In genomic region chr9:87579761-87580626, GRCh38 we compare ENCODE assay signal across 2 cellular contexts.
TF ChIP-seq lines count a peak whose summit lies in the region.

No MANE protein-coding gene starts in this region.

TF ChIP-seq in GM12878, 131 proteins besides CTCF, POLR2A, EP300 and RAD21 (continues in another document):
- TF ChIP-seq MYB (IDR thresholded peaks at IDR 0.05; ENCODE audit: borderline replicate concordance, low read depth, low read length) (no peak), SP1 (IDR thresholded peaks at IDR 0.05; ENCODE audit: low read depth, low read length) (no peak), WRNIP1 (IDR thresholded peaks at IDR 0.05; ENCODE audit: borderline replicate concordance, low read depth, low read length) (no peak), USF2 (IDR thresholded peaks at IDR 0.05; ENCODE audit: borderline replicate concordance, low read depth, low read length) (no peak), GATAD2B (conservative IDR thresholded peaks at IDR 0.05; ENCODE audit: low read depth) (no peak), SPI1 (IDR thresholded peaks at IDR 0.05; ENCODE audit: borderline replicate concordance, insufficient read depth, low read depth, low read length) (peak; percentile 62; the same call in 1 of the 2 replicates), ZBTB40 (IDR thresholded peaks at IDR 0.05; ENCODE audit: borderline replicate concordance) (no peak), IRF5 (IDR thresholded peaks at IDR 0.05; ENCODE audit: borderline replicate concordance) (no peak), MEF2A (IDR thresholded peaks at IDR 0.05; ENCODE audit: insufficient read depth, low read depth, low read length) (0 out of 2 replicates have a peak, but pooled peaks have one; percentile 17), PAX8 (IDR thresholded peaks at IDR 0.05) (no peak), BRCA1 (IDR thresholded peaks at IDR 0.05; ENCODE audit: low read depth, low read length) (no peak), BMI1 (IDR thresholded peaks at IDR 0.05; ENCODE audit: borderline replicate concordance) (no peak), USF1 (IDR thresholded peaks at IDR 0.05; ENCODE audit: borderline replicate concordance, extremely low read length, insufficient read depth, low read depth, low read length) (no peak), ESRRA (IDR thresholded peaks at IDR 0.05; ENCODE audit: low read length) (no peak), RFX5 (IDR thresholded peaks at IDR 0.05; ENCODE audit: low read depth, low read length) (no peak), ZZZ3 (IDR thresholded peaks at IDR 0.05; ENCODE audit: control insufficient read depth, insufficient read length, low read depth) (no peak), E4F1 (IDR thresholded peaks at IDR 0.05; ENCODE audit: borderline replicate concordance, partially characterized antibody) (no peak), EGR1 (IDR thresholded peaks at IDR 0.05; ENCODE audit: borderline replicate concordance in 1 of 2, low read depth in 2 of 2, low read length in 2 of 2) (no peak), BCL11A (IDR thresholded peaks at IDR 0.05; ENCODE audit: low read depth, low read length) (no peak), SUPT20H (IDR thresholded peaks at IDR 0.05; ENCODE audit: borderline replicate concordance, control insufficient read depth, low read depth, low read length) (no peak), SUZ12 (IDR thresholded peaks at IDR 0.05; ENCODE audit: unreplicated experiment) (no peak)

TF ChIP-seq in SK-N-SH, 30 proteins besides CTCF, POLR2A, EP300 and RAD21:
- no peak for TF ChIP-seq MXI1 (IDR thresholded peaks at IDR 0.05; ENCODE audit: low read depth, low read length)
- TF ChIP-seq GABPA (IDR thresholded peaks at IDR 0.05; ENCODE audit: low read depth), result no peak
- TF ChIP-seq CHD2 (IDR thresholded peaks at IDR 0.05; ENCODE audit: low read length, partially characterized antibody), result no peak
- no peak for TF ChIP-seq REST (IDR thresholded peaks at IDR 0.05; ENCODE audit: low read depth, low read length)
- no peak for TF ChIP-seq RCOR1 (IDR thresholded peaks at IDR 0.05; ENCODE audit: low read length)
- TF ChIP-seq GATA2 (CRISPR knock-in tag; IDR thresholded peaks at IDR 0.05), result no peak
- no peak for TF ChIP-seq NFIC (IDR thresholded peaks at IDR 0.05; ENCODE audit: borderline replicate concordance)
- no peak for TF ChIP-seq NRF1 (IDR thresholded peaks at IDR 0.05; ENCODE audit: low read depth, low read length)
- TF ChIP-seq IRF3 (IDR thresholded peaks at IDR 0.05; ENCODE audit: low read depth, low read length), result no peak
